8 cellular contexts compared by ENCODE assay signal in the genomic region with DNA sequence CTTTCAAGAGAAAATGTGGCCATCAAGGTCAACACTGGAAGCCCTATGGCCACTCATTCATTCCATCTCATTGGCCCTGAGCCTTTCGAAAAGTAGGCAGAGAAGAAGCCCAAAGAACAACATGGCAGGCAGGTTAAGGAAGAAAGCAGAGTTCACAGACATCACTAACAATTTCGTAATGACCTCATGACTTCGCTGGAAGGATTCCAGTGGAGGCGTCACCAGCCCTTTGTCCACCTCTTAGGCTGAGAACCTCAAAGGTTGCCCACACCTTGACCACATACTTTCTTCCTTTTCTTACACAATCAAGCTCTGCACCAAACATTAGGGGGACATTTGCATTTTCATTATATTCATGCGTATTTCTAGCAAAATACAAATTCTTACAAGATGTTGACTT.
DNase-seq lines count a peak whose midpoint lies in the region; ATAC-seq and TF ChIP-seq lines count a peak whose summit lies in the region.
"Not testable (repeated sequence)": the region's sequence is repeated elsewhere in the genome, so short reads cannot be mapped to it uniquely, and the experiment has no call there.

No MANE protein-coding gene starts in this region.

- H4K20me1 ChIP-seq in GM23248 (ENCODE audit: insufficient read depth); KMS-11 (ENCODE audit: insufficient read depth): not testable (repeated sequence)

- DNase-seq in GM23248; RWPE2 (ENCODE audit: low spot score); activated T-helper 2 cell treated with anti-CD3 and anti-CD28 coated beads, Interferon-gamma antibody, Interleukin-2, Interleukin-4, amounts not matched to agents 10 μg/mL and 5 μg/mL and 100 μg/mL, durations not matched to agents 14 hours and 24 hours and 36 hours (ENCODE audit: low spot score); left ventricle myocardium inferior; natural killer cell; upper lobe of right lung: not testable (repeated sequence)
- DNase-seq in MCF 10A (ENCODE audit: unreplicated experiment) = peak; percentile 15

- H3K36me3 ChIP-seq in GM23248 (ENCODE audit: low read depth); KMS-11 (ENCODE audit: insufficient read depth); RWPE2 (ENCODE audit: low read depth); left ventricle myocardium inferior; upper lobe of right lung: not testable (repeated sequence)

- H3K27ac ChIP-seq in GM23248 = peak overlapping the region; percentile 30; the same call in 1 of the 2 replicates
- H3K27ac ChIP-seq in KMS-11; RWPE2 (ENCODE audit: poor library complexity, severe bottlenecking); upper lobe of right lung: not testable (repeated sequence)
- H3K27ac ChIP-seq in left ventricle myocardium inferior (replicated peaks) = peak overlapping the region; percentile 8

- CTCF ChIA-PET in MCF 10A (lab: Yijun Ruan, JAX) = interaction anchor here (0.6 kb wide), 1 partner anchor 653 kb away, joined by 5 read pairs; no protein-coding TSS in a partner anchor

- not testable (repeated sequence) for BruUV-seq in MCF 10A (replicated peaks; lab: Mats Ljungman, UMichigan)

- peak overlapping the region; percentile 54 for H3K27ac Mint-ChIP-seq in activated T-helper 2 cell treated with anti-CD3 and anti-CD28 coated beads, Interferon-gamma antibody, Interleukin-2, Interleukin-4, amounts not matched to agents 10 μg/mL and 5 μg/mL and 100 μg/mL, durations not matched to agents 14 hours and 24 hours and 36 hours
- H3K27ac Mint-ChIP-seq in MCF 10A (ENCODE audit: low read depth, unreplicated experiment) = peak overlapping the region; percentile 82
- peak overlapping the region; percentile 59 to 70 for H3K27ac Mint-ChIP-seq in natural killer cell

- H2AFZ ChIP-seq in GM23248; KMS-11 (ENCODE audit: low read depth): not testable (repeated sequence)

- H3K4me3 ChIP-seq in GM23248; KMS-11 (IDR thresholded peaks at IDR 0.05; ENCODE audit: insufficient read depth, low read depth, low read length); RWPE2 (ENCODE audit: severe bottlenecking); left ventricle myocardium inferior; upper lobe of right lung: not testable (repeated sequence)

- 79 to 81% methylated on average over 5 of the region's 5 CpGs for WGBS in GM23248 (ENCODE audit: low coverage in 1 of 2, low lambda C conversion rate in 2 of 2, missing lambda C conversion rate in 2 of 2), 2 experiments

- ATAC-seq in RWPE2 (ENCODE audit: low read depth) (peak; percentile 48; the same call in 2 of the 3 replicates), upper lobe of right lung (peak; percentile 38)
- ATAC-seq in natural killer cell = not testable (repeated sequence)

- H3K9ac ChIP-seq in GM23248, KMS-11: not testable (repeated sequence)

- H3K36me3 Mint-ChIP-seq in activated T-helper 2 cell treated with anti-CD3 and anti-CD28 coated beads, Interferon-gamma antibody, Interleukin-2, Interleukin-4, amounts not matched to agents 10 μg/mL and 5 μg/mL and 100 μg/mL, durations not matched to agents 14 hours and 24 hours and 36 hours (ENCODE audit: low read depth) = peaks cover 26% of the 10 kb centered on the region
- not testable (repeated sequence) for H3K36me3 Mint-ChIP-seq in MCF 10A (ENCODE audit: insufficient read depth, unreplicated experiment); natural killer cell

- H3K9me2 ChIP-seq in GM23248 (ENCODE audit: insufficient read depth) = not testable (repeated sequence)

- peaks cover 74% of the 10 kb centered on the region for H3K79me2 ChIP-seq in GM23248 (ENCODE audit: insufficient read depth)
- H3K79me2 ChIP-seq in KMS-11 (ENCODE audit: insufficient read depth, low read depth) = peaks cover 38% of the 10 kb centered on the region

- not testable (repeated sequence) for H3K4me2 ChIP-seq in GM23248 (ENCODE audit: unreplicated experiment)
- peak overlapping the region; percentile 31 for H3K4me2 ChIP-seq in KMS-11

- H3K4me3 Mint-ChIP-seq in activated T-helper 2 cell treated with anti-CD3 and anti-CD28 coated beads, Interferon-gamma antibody, Interleukin-2, Interleukin-4, amounts not matched to agents 10 μg/mL and 5 μg/mL and 100 μg/mL, durations not matched to agents 14 hours and 24 hours and 36 hours (ENCODE audit: low read depth); MCF 10A (ENCODE audit: unreplicated experiment); natural killer cell: not testable (repeated sequence)

- not testable (repeated sequence) for H3K9me3 ChIP-seq in GM23248 (ENCODE audit: low read depth); RWPE2 (ENCODE audit: severe bottlenecking); left ventricle myocardium inferior (replicated peaks); upper lobe of right lung

- POLR2A ChIA-PET in MCF 10A (lab: Yijun Ruan, JAX) = not testable (repeated sequence)

- not testable (repeated sequence) for TF ChIP-seq CTCF in KMS-11 (conservative IDR thresholded peaks at IDR 0.05; ENCODE audit: low read depth, low read length); RWPE2 (IDR thresholded peaks at IDR 0.05; ENCODE audit: poor library complexity, severe bottlenecking); MCF 10A (IDR thresholded peaks at IDR 0.05; ENCODE audit: unreplicated experiment); left ventricle myocardium inferior (IDR thresholded peaks at IDR 0.05; ENCODE audit: borderline replicate concordance); natural killer cell (IDR thresholded peaks at IDR 0.05); upper lobe of right lung (IDR thresholded peaks at IDR 0.05)

- H3K27me3 ChIP-seq in GM23248 (replicated peaks; ENCODE audit: insufficient read depth); KMS-11 (ENCODE audit: insufficient read depth, low read depth); RWPE2 (ENCODE audit: insufficient read depth, poor library complexity, severe bottlenecking); left ventricle myocardium inferior (ENCODE audit: low read depth); upper lobe of right lung: not testable (repeated sequence)

- in situ Hi-C loops in GM23248 (cut with MboI) = not testable (repeated sequence)

- peaks cover 21% of the 10 kb centered on the region for H3F3A ChIP-seq in GM23248 (ENCODE audit: insufficient read depth)

- peaks cover 24% of the 10 kb centered on the region for H3K4me1 Mint-ChIP-seq in activated T-helper 2 cell treated with anti-CD3 and anti-CD28 coated beads, Interferon-gamma antibody, Interleukin-2, Interleukin-4, amounts not matched to agents 10 μg/mL and 5 μg/mL and 100 μg/mL, durations not matched to agents 14 hours and 24 hours and 36 hours (ENCODE audit: low read depth)
- H3K4me1 Mint-ChIP-seq in MCF 10A (ENCODE audit: insufficient read depth, unreplicated experiment) = not testable (repeated sequence)
- H3K4me1 Mint-ChIP-seq in natural killer cell = peaks cover 10% of the 10 kb centered on the region in 2 donors

- H3K9me3 Mint-ChIP-seq in activated T-helper 2 cell treated with anti-CD3 and anti-CD28 coated beads, Interferon-gamma antibody, Interleukin-2, Interleukin-4, amounts not matched to agents 10 μg/mL and 5 μg/mL and 100 μg/mL, durations not matched to agents 14 hours and 24 hours and 36 hours; MCF 10A (ENCODE audit: unreplicated experiment); natural killer cell: not testable (repeated sequence)

- H3K27me3 Mint-ChIP-seq in activated T-helper 2 cell treated with anti-CD3 and anti-CD28 coated beads, Interferon-gamma antibody, Interleukin-2, Interleukin-4, amounts not matched to agents 10 μg/mL and 5 μg/mL and 100 μg/mL, durations not matched to agents 14 hours and 24 hours and 36 hours (ENCODE audit: low read depth); MCF 10A (ENCODE audit: insufficient read depth, unreplicated experiment); natural killer cell (ENCODE audit: low read depth in 2 of 2): not testable (repeated sequence)

- intact Hi-C loops in activated T-helper 2 cell treated with anti-CD3 and anti-CD28 coated beads, Interferon-gamma antibody, Interleukin-2, Interleukin-4, amounts not matched to agents 10 μg/mL and 5 μg/mL and 100 μg/mL, durations not matched to agents 14 hours and 24 hours and 36 hours (cut with micrococcal nuclease); MCF 10A (cut with micrococcal nuclease); left ventricle myocardium inferior (cut with micrococcal nuclease); natural killer cell (cut with micrococcal nuclease); upper lobe of right lung (cut with DNase I): not testable (repeated sequence)

- H3K4me1 ChIP-seq in GM23248 (ENCODE audit: insufficient read depth) (peaks cover 14% of the 10 kb centered on the region), KMS-11 (ENCODE audit: low read depth, poor library complexity, severe bottlenecking) (peaks cover 29% of the 10 kb centered on the region)
- not testable (repeated sequence) for H3K4me1 ChIP-seq in RWPE2 (ENCODE audit: insufficient read depth, poor library complexity, severe bottlenecking); left ventricle myocardium inferior; upper lobe of right lung
